1 cellular context compared by ENCODE assay signal in the genomic region with DNA sequence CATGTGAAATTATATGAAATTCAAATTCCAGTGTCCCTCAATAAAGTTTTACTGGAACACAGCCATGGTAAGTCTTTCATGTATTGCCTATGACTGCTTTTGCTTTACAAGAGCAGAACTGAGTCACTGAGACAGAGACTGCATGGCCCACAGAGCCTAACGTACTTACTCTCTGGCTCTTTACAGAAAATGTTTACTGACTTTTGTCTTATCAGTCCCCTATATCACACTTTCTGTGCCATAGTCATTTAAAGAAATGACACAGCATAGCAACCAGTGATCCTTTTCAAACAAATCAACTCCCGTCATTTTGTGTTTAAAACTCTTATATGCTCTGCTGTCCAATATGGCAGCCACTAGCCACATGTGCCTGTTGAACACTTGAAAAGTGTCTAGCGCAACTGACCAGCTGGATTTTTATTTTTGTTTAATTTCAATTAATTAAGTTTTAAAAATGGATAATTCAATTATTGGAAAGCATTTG.
TF ChIP-seq lines count a peak whose summit lies in the region.

No MANE protein-coding gene starts in this region.

TF ChIP-seq in IMR-90, 13 proteins besides CTCF, POLR2A, EP300 and RAD21:
- TF ChIP-seq USF2 (IDR thresholded peaks at IDR 0.05; ENCODE audit: low read depth, low read length) (no peak), RFX5 (IDR thresholded peaks at IDR 0.05; ENCODE audit: low read depth, low read length) (no peak), MXI1 (IDR thresholded peaks at IDR 0.05; ENCODE audit: borderline replicate concordance, low read depth, low read length) (no peak), MAFK (IDR thresholded peaks at IDR 0.05; ENCODE audit: low read depth, low read length) (no peak), FOS (IDR thresholded peaks at IDR 0.05; ENCODE audit: low read depth, low read length) (no peak), CHD1 (IDR thresholded peaks at IDR 0.05; ENCODE audit: low read depth, low read length) (no peak), SMC3 (IDR thresholded peaks at IDR 0.05; ENCODE audit: low read depth, low read length) (no peak), BHLHE40 (IDR thresholded peaks at IDR 0.05; ENCODE audit: low read depth, low read length) (no peak), MAZ (IDR thresholded peaks at IDR 0.05; ENCODE audit: borderline replicate concordance, low read depth, low read length) (no peak), CEBPB (IDR thresholded peaks at IDR 0.05; ENCODE audit: low read depth, low read length) (no peak), ELK1 (IDR thresholded peaks at IDR 0.05; ENCODE audit: borderline replicate concordance, low read depth, low read length) (no peak), RCOR1 (IDR thresholded peaks at IDR 0.05; ENCODE audit: insufficient replicate concordance, low read length) (no peak), NFE2L2 (IDR thresholded peaks at IDR 0.05; ENCODE audit: low read depth, low read length) (no peak)
